In the genomic region with DNA sequence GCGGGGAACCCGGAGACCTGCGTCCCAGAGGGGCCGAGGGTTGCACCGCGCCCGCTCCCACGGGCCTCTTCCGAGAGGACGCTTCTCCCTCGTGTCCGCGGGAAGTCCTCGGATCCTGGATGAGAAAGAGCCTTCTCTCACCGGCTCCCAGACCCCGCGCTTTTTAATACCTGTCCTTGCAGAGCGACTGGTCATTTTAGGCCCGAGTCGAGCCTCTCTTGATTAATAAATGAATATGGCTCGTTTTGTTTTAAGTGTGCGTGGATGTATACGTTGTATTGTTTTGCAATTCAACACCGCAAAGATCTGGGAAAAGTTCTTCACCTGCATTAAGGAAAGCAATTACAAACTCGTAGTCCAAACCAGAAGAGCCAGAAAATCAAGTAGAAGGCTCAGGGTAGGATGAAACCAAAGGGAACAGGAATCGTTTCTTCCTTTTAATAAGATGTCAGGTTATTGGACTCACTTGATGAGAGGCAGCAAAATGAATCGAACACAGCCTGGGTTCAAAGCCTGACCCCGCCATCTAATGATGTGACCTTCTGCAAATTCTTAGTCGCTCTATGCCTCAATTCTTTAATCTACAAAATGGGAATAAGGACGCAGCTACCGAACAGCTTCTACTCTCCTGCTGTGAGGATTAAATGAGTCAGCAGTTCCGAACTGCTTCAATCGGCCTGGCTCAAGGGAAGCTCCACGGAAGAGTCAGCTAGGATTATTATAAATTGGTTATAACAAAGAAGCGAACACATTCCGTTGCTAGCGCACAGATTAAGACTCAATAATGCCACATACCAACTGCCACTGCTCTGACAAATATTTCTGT, we compare ENCODE assay signal across 9 cellular contexts.
A peak's percentile ranks its signal among the peaks of the same experiment; 100 is the strongest.
DNase-seq lines count a peak whose midpoint lies in the region; ATAC-seq and TF ChIP-seq lines count a peak whose summit lies in the region.
"Had no signal": no experiment of that assay in that cellular context is flagged by ENCODE, and none has a peak within 500 bp of the region (broad histone marks: within the 10 kb centered on the region; RNA-seq: fewer than 3 reads in every experiment).

No MANE protein-coding gene starts in this region.

- in situ Hi-C loops in gastrocnemius medialis (cut with MboI; ENCODE audit: low sequenced_read_pairs in 4 of 4): no loop called here

- H3K27me3 ChIP-seq in gastrocnemius medialis: peaks cover 20 to 27% (median 23%) of the 10 kb centered on the region in 3 donors

- intact Hi-C loops in gastrocnemius medialis (cut with DNase I; ENCODE audit: low total_unique reads): no loop called here

- POLR2A ChIA-PET in HEK293 (lab: Yijun Ruan, JAX): interaction anchor here (1.0 kb wide), 1 partner anchor 9 kb away, joined by 3 read pairs; no protein-coding TSS in a partner anchor
- POLR2A ChIA-PET in WTC11 (lab: Charles Lee): interaction anchor here (0.6 kb wide), 1 partner anchor 57 kb away, joined by 3 read pairs; no protein-coding TSS in a partner anchor

- no peak for DNase-seq in WTC11 (ENCODE audit: low spot score)
- DNase-seq in glutamatergic neuron: no peak
- no peak for DNase-seq in gastrocnemius medialis
- DNase-seq: NCI-H2029 treated with DMSO at 0.1 percent for 48 hours had no signal

- H3K4me1 ChIP-seq in HEK293 (ENCODE audit: control insufficient read depth, insufficient read depth, low read length) (peaks cover 2% of the 10 kb centered on the region; the same call in 1 of the 2 replicates), gastrocnemius medialis (peaks cover 4 to 14% of the 10 kb centered on the region in 2 donors)

- peak overlapping the region; percentile 73 for H3K27ac ChIP-seq in HEK293 (ENCODE audit: extremely low read depth, low read depth, low read length)
- H3K27ac ChIP-seq in gastrocnemius medialis: no peak overlapping the region

- H3K4me3 ChIP-seq in HEK293 (ENCODE audit: low read depth, low read length) (peak overlapping the region; percentile 77), gastrocnemius medialis (peak overlapping the region; percentile 47 to 57 (median 50))

- H3K36me3 Mint-ChIP-seq in WTC11 (peaks cover 6% of the 10 kb centered on the region), glutamatergic neuron (ENCODE audit: unreplicated experiment) (peaks cover 4% of the 10 kb centered on the region)

- TF ChIP-seq POLR2A in gastrocnemius medialis (IDR thresholded peaks at IDR 0.05): no peak

- peaks cover 7% of the 10 kb centered on the region for H3K9me3 Mint-ChIP-seq in WTC11
- H3K9me3 Mint-ChIP-seq in glutamatergic neuron (ENCODE audit: unreplicated experiment): peaks cover 5% of the 10 kb centered on the region

- CTCF ChIA-PET in HEK293 (lab: Yijun Ruan, JAX) (interaction anchor here (0.7 kb wide), 3 partner anchors 10 to 1946 kb away, joined by 3 to 5 read pairs (median 4); no protein-coding TSS in a partner anchor), WTC11 (lab: Charles Lee) (no interaction called here)

- peaks cover 33% of the 10 kb centered on the region for H3K4me1 Mint-ChIP-seq in WTC11
- peaks cover 6% of the 10 kb centered on the region for H3K4me1 Mint-ChIP-seq in glutamatergic neuron (ENCODE audit: low read depth, unreplicated experiment)

- no peaks in the 10 kb centered on the region for H3K36me3 ChIP-seq in HEK293 (ENCODE audit: control insufficient read depth in 2 of 2, insufficient read depth in 1 of 2, low read length in 2 of 2)
- H3K36me3 ChIP-seq in gastrocnemius medialis: no peaks in the 10 kb centered on the region

- H3K4me3 Mint-ChIP-seq in WTC11: peak overlapping the region; percentile 88
- peak overlapping the region; percentile 88 for H3K4me3 Mint-ChIP-seq in glutamatergic neuron (ENCODE audit: unreplicated experiment)

- no peak for ATAC-seq in WTC11
- ATAC-seq in gastrocnemius medialis: no peak
- ATAC-seq in GM21515 (IDR thresholded peaks at IDR 0.05; ENCODE audit: unreplicated experiment): no peak
- ATAC-seq in HG02571 (IDR thresholded peaks at IDR 0.05; ENCODE audit: unreplicated experiment): no peak
- ATAC-seq in HG02763 (IDR thresholded peaks at IDR 0.05; ENCODE audit: unreplicated experiment): no peak
- no peak for ATAC-seq in HG03280 (IDR thresholded peaks at IDR 0.05; ENCODE audit: unreplicated experiment)

- peaks cover 49% of the 10 kb centered on the region for H3K27me3 Mint-ChIP-seq in WTC11 (ENCODE audit: low read depth)
- peaks cover 12% of the 10 kb centered on the region for H3K27me3 Mint-ChIP-seq in glutamatergic neuron (ENCODE audit: unreplicated experiment)

- TF ChIP-seq CTCF in HEK293 (tag by site-specific recombination; IDR thresholded peaks at IDR 0.05) (no peak), WTC11 (IDR thresholded peaks at IDR 0.05) (no peak), glutamatergic neuron (IDR thresholded peaks at IDR 0.05; ENCODE audit: partially characterized antibody, unreplicated experiment) (no peak), gastrocnemius medialis (IDR thresholded peaks at IDR 0.05 in 4 of 5, conservative IDR thresholded peaks at IDR 0.05 in 1 of 5) (no peak)

- H3K9me3 ChIP-seq in HEK293 (ENCODE audit: control insufficient read depth, insufficient read depth, low read depth, low read length): no peaks in the 10 kb centered on the region
- H3K9me3 ChIP-seq in gastrocnemius medialis: no peaks in the 10 kb centered on the region

- H3K27ac Mint-ChIP-seq in WTC11 (no peak overlapping the region), glutamatergic neuron (ENCODE audit: unreplicated experiment) (peak overlapping the region; percentile 64)

TF ChIP-seq in HEK293, 187 proteins besides CTCF, POLR2A, EP300 and RAD21 (continues in another document):
- TF ChIP-seq ZNF174 (tag by site-specific recombination; IDR thresholded peaks at IDR 0.05) (no peak), KLF7 (tag by site-specific recombination; IDR thresholded peaks at IDR 0.05; ENCODE audit: borderline replicate concordance) (no peak), ZNF596 (tag by site-specific recombination; IDR thresholded peaks at IDR 0.05) (no peak), ZNF138 (tag by site-specific recombination; IDR thresholded peaks at IDR 0.05; ENCODE audit: borderline replicate concordance) (no peak), ZNF549 (tag by site-specific recombination; IDR thresholded peaks at IDR 0.05) (no peak), KLF1 (tag by site-specific recombination; IDR thresholded peaks at IDR 0.05) (0 out of 2 replicates have a peak, but pooled peaks have one; percentile 7)
- TF ChIP-seq, protein P1, sequence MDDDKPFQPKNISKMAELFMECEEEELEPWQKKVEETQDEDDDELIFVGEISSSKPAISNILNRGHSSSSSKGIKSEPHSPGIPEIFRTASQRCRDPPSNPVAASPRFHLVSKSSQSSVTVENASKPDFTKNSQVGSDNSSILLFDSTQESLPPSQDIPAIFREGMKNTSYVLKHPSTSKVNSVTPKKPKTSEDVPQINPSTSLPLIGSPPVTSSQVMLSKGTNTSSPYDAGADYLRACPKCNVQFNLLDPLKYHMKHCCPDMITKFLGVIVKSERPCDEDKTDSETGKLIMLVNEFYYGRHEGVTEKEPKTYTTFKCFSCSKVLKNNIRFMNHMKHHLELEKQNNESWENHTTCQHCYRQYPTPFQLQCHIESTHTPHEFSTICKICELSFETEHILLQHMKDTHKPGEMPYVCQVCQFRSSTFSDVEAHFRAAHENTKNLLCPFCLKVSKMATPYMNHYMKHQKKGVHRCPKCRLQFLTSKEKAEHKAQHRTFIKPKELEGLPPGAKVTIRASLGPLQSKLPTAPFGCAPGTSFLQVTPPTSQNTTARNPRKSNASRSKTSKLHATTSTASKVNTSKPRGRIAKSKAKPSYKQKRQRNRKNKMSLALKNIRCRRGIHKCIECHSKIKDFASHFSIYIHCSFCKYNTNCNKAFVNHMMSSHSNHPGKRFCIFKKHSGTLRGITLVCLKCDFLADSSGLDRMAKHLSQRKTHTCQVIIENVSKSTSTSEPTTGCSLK (tag by site-specific recombination; IDR thresholded peaks at IDR 0.05): no peak

TF ChIP-seq in WTC11, 78 proteins besides CTCF, POLR2A, EP300 and RAD21:
- TF ChIP-seq GTF2I (CRISPR knock-in tag; conservative IDR thresholded peaks at IDR 0.05) (peak; percentile 81), TEAD1 (CRISPR knock-in tag; IDR thresholded peaks at IDR 0.05) (0 out of 2 replicates have a peak, but pooled peaks have one; percentile 17), NFE2L1 (CRISPR knock-in tag; IDR thresholded peaks at IDR 0.05) (0 out of 2 replicates have a peak, but pooled peaks have one; percentile 66), PRRX2 (CRISPR knock-in tag; IDR thresholded peaks at IDR 0.05) (no peak), MYBL2 (CRISPR knock-in tag; IDR thresholded peaks at IDR 0.05) (no peak)
- TF ChIP-seq, protein P2, sequence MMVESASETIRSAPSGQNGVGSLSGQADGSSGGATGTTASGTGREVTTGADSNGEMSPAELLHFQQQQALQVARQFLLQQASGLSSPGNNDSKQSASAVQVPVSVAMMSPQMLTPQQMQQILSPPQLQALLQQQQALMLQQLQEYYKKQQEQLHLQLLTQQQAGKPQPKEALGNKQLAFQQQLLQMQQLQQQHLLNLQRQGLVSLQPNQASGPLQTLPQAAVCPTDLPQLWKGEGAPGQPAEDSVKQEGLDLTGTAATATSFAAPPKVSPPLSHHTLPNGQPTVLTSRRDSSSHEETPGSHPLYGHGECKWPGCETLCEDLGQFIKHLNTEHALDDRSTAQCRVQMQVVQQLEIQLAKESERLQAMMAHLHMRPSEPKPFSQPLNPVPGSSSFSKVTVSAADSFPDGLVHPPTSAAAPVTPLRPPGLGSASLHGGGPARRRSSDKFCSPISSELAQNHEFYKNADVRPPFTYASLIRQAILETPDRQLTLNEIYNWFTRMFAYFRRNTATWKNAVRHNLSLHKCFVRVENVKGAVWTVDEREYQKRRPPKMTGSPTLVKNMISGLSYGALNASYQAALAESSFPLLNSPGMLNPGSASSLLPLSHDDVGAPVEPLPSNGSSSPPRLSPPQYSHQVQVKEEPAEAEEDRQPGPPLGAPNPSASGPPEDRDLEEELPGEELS (CRISPR knock-in tag; IDR thresholded peaks at IDR 0.05): no peak
TF ChIP-seq in WTC11: peak in this region for 3.
